24 cellular contexts compared by ENCODE assay signal in genomic region chr2:82316573-82317371, GRCh38.
DNase-seq lines count a peak whose midpoint lies in the region; ATAC-seq and TF ChIP-seq lines count a peak whose summit lies in the region.
"Had no signal": no experiment of that assay in that cellular context is flagged by ENCODE, and none has a peak within 500 bp of the region (broad histone marks: within the 10 kb centered on the region; RNA-seq: fewer than 3 reads in every experiment).

No MANE protein-coding gene starts in this region.

- H3K27me3 ChIP-seq in PC-3 (ENCODE audit: low read length) (no peaks in the 10 kb centered on the region), left lung (no peaks in the 10 kb centered on the region), tibial nerve (no peaks in the 10 kb centered on the region)
- H3K27me3 ChIP-seq: BLaER1 treated with 17β-estradiol and CSF1 and Interleukin-3, amounts not matched to agents 10 nM and 100 nM; stomach had no signal

- H3F3A ChIP-seq in PC-3 (ENCODE audit: low read length, unreplicated experiment): no peaks in the 10 kb centered on the region

- no peak overlapping the region for H3K4me3 ChIP-seq in PC-3 (ENCODE audit: low read length)
- H3K4me3 ChIP-seq in left lung: no peak overlapping the region
- no peak overlapping the region for H3K4me3 ChIP-seq in tibial nerve
- H3K4me3 ChIP-seq: BLaER1 treated with 17β-estradiol and CSF1 and Interleukin-3, amounts not matched to agents 10 nM and 100 nM; GM23248; stomach had no signal

- TF ChIP-seq CTCF in PC-3 (conservative IDR thresholded peaks at IDR 0.05; ENCODE audit: low read depth, low read length): no peak
- TF ChIP-seq CTCF in left lung (IDR thresholded peaks at IDR 0.05): no peak
- TF ChIP-seq CTCF in tibial nerve (IDR thresholded peaks at IDR 0.05): no peak

- H4K20me1 ChIP-seq in PC-3 (ENCODE audit: low read length): no peaks in the 10 kb centered on the region
- H4K20me1 ChIP-seq: BLaER1 treated with 17β-estradiol and CSF1 and Interleukin-3, amounts not matched to agents 10 nM and 100 nM had no signal

- POLR2A ChIA-PET in PC-3 (lab: Charles Lee; ENCODE audit: unreplicated experiment): no interaction called here

- ATAC-seq in PC-3 (peak; percentile 53), left lung (peak; percentile 84), GM21717 (IDR thresholded peaks at IDR 0.05; ENCODE audit: unreplicated experiment) (no peak)
- ATAC-seq: naive thymus-derived CD8-positive, alpha-beta T cell; right cardiac atrium had no signal

- TF ChIP-seq POLR2A in tibial nerve (IDR thresholded peaks at IDR 0.05): no peak

- 32 to 34% methylated on average over 4 of the region's 4 CpGs for WGBS in tibial nerve, 2 donors

- H3K4me2 ChIP-seq in PC-3 (ENCODE audit: low read length): no peak overlapping the region
- H3K4me2 ChIP-seq: BLaER1 treated with 17β-estradiol and CSF1 and Interleukin-3, amounts not matched to agents 10 nM and 100 nM had no signal

- H3K9ac ChIP-seq in PC-3 (ENCODE audit: low read length): no peak overlapping the region
- H3K9ac ChIP-seq: BLaER1 treated with 17β-estradiol and CSF1 and Interleukin-3, amounts not matched to agents 10 nM and 100 nM; GM23248 had no signal

- no peaks in the 10 kb centered on the region for H3K36me3 ChIP-seq in PC-3 (ENCODE audit: low read depth, low read length)
- no peaks in the 10 kb centered on the region for H3K36me3 ChIP-seq in left lung
- no peaks in the 10 kb centered on the region for H3K36me3 ChIP-seq in tibial nerve
- H3K36me3 ChIP-seq: BLaER1 treated with 17β-estradiol and CSF1 and Interleukin-3, amounts not matched to agents 10 nM and 100 nM; stomach had no signal

- H3K27ac ChIP-seq in PC-3 (ENCODE audit: low read length) (no peak overlapping the region), left lung (no peak overlapping the region), tibial nerve (no peak overlapping the region)
- H3K27ac ChIP-seq: BLaER1 treated with 17β-estradiol and CSF1 and Interleukin-3, amounts not matched to agents 10 nM and 100 nM; GM23248; stomach had no signal

- H3K4me1 ChIP-seq in PC-3 (ENCODE audit: insufficient read depth, low read length) (no peaks in the 10 kb centered on the region), left lung (no peaks in the 10 kb centered on the region), tibial nerve (no peaks in the 10 kb centered on the region)
- H3K4me1 ChIP-seq: BLaER1 treated with 17β-estradiol and CSF1 and Interleukin-3, amounts not matched to agents 10 nM and 100 nM had no signal

- DNase-seq in DMS153 treated with DMSO at 0.1 percent for 48 hours (lab: John Stamatoyannopoulos, UW; ENCODE audit: unreplicated experiment): peak; percentile 85
- peak; percentile 83 for DNase-seq in NCI-H2029 (lab: John Stamatoyannopoulos, UW)
- peak; percentile 19 for DNase-seq in PC-3
- DNase-seq in left lung: no peak
- DNase-seq in NCI-H1436 (lab: John Stamatoyannopoulos, UW): no peak
- no peak for DNase-seq in tibial nerve (ENCODE audit: low spot score in 2 of 2)
- DNase-seq in NCI-H226: no peak
- DNase-seq: ACHN; activated CD8-positive, alpha-beta memory T cell treated with anti-CD3 and anti-CD28 coated beads for 24 hours; activated naive CD4-positive, alpha-beta T cell treated with anti-CD3 and anti-CD28 coated beads for 36 hours; activated T-cell treated with anti-CD3 and anti-CD28 coated beads, Interleukin-2, amount 50 U/mL, for 48 hours; amniotic stem cell; glutamatergic neuron; GM23248; MM.1S; naive thymus-derived CD8-positive, alpha-beta T cell; NCI-H2107; NCI-H82; right cardiac atrium; SIG-M5; stomach; trophoblast cell had no signal

- no peak overlapping the region for H2AFZ ChIP-seq in PC-3 (ENCODE audit: low read length)
- H2AFZ ChIP-seq: GM23248 had no signal

- H3K9me3 ChIP-seq in PC-3 (ENCODE audit: low read length) (no peaks in the 10 kb centered on the region), left lung (no peaks in the 10 kb centered on the region), tibial nerve (no peaks in the 10 kb centered on the region)
- H3K9me3 ChIP-seq: BLaER1 treated with 17β-estradiol and CSF1 and Interleukin-3, amounts not matched to agents 10 nM and 100 nM; stomach had no signal

- H3K9me2 ChIP-seq in PC-3 (replicated peaks; ENCODE audit: low read length): no peaks in the 10 kb centered on the region

- TF ChIP-seq EP300 in tibial nerve (IDR thresholded peaks at IDR 0.05): no peak

- H3K79me2 ChIP-seq in PC-3 (ENCODE audit: low read length): no peaks in the 10 kb centered on the region

- CTCF ChIA-PET in PC-3 (lab: Charles Lee): interaction anchor here (0.6 kb wide), 1 partner anchor 28 kb away, joined by 3 read pairs; no protein-coding TSS in a partner anchor

- intact Hi-C loops in PC-3 (cut with micrococcal nuclease) (no loop called here), left lung (cut with DNase I) (no loop called here)

- BruUV-seq in PC-3 (replicated peaks; lab: Mats Ljungman, UMichigan): no TSS peak

Comparison
In these comparisons a context has a peak if more than half of its experiments do, and no peak if none do; other contexts are left out.
1. DNase-seq: peak in DMS153 treated with DMSO at 0.1 percent for 48 hours (single experiment), NCI-H2029 (single experiment) and PC-3 (single experiment); none in left lung (0 of 2), NCI-H1436 (single experiment), tibial nerve (0 of 2) and NCI-H226 (single experiment).